Comparison of ENCODE assay signal across 10 cellular contexts in genomic region chr5:136081192-136081591, GRCh38. TPM values are rescaled to one million over a fixed set of nuclear protein-coding genes. Genes with fewer than 3 reads are reported as not detected.
DNase-seq lines count a peak whose midpoint lies in the region; ATAC-seq and TF ChIP-seq lines count a peak whose summit lies in the region.
"Had no signal": no experiment of that assay in that cellular context is flagged by ENCODE, and none has a peak within 500 bp of the region (broad histone marks: within the 10 kb centered on the region; RNA-seq: fewer than 3 reads in every experiment).

No MANE protein-coding gene starts in this region.

- H3K36me3 ChIP-seq in DOHH2 (ENCODE audit: control insufficient read depth, low read length) = no peaks in the 10 kb centered on the region
- no peaks in the 10 kb centered on the region for H3K36me3 ChIP-seq in PC-9 (ENCODE audit: low read depth)
- H3K36me3 ChIP-seq in fibroblast of lung (ENCODE audit: control insufficient read depth, insufficient read depth, low read length) = no peaks in the 10 kb centered on the region
- H3K36me3 ChIP-seq in parathyroid adenoma (ENCODE audit: control insufficient read depth, insufficient read depth, low read length) = no peaks in the 10 kb centered on the region
- no peaks in the 10 kb centered on the region for H3K36me3 ChIP-seq in ovary

- H2AFZ ChIP-seq in PC-9 (peak overlapping the region; percentile 91), fibroblast of lung (ENCODE audit: low read length) (no peak overlapping the region), parathyroid adenoma (peak overlapping the region; percentile 85)

- H3K27me3 ChIP-seq in DOHH2 (ENCODE audit: control insufficient read depth, low read length) (no peaks in the 10 kb centered on the region), PC-9 (ENCODE audit: insufficient read depth, low read depth) (no peaks in the 10 kb centered on the region), fibroblast of lung (ENCODE audit: control insufficient read depth, insufficient read depth, low read length) (no peaks in the 10 kb centered on the region), parathyroid adenoma (ENCODE audit: control insufficient read depth, insufficient read depth, low read length) (no peaks in the 10 kb centered on the region), ovary (no peaks in the 10 kb centered on the region)

- BruUV-seq in PC-9 (replicated peaks; lab: Mats Ljungman, UMichigan) = no TSS peak

- H3K4me3 ChIP-seq in DOHH2 (ENCODE audit: low read length) (peak overlapping the region; percentile 65; the same call in 1 of the 2 replicates), PC-9 (peak overlapping the region; percentile 65), fibroblast of lung (replicated peaks in 1 of 4; ENCODE audit: control extremely low read depth in 1 of 4, insufficient read depth in 1 of 4, low read depth in 3 of 4, low read length in 4 of 4) (peak overlapping the region in 2 of 4 experiments; percentile 53 to 84), parathyroid adenoma (ENCODE audit: low read depth, low read length) (no peak overlapping the region), ovary (no peak overlapping the region)
- H3K4me3 ChIP-seq: SK-N-MC had no signal

- TF ChIP-seq POLR2A in ovary (IDR thresholded peaks at IDR 0.05) = no peak

- CTCF ChIA-PET in PC-9 (lab: Charles Lee) = interaction anchor here (1.1 to 2.0 kb wide), 3 partner anchors 28 to 136 kb away, joined by 3 to 8 read pairs (median 4); no protein-coding TSS in a partner anchor

- POLR2A ChIA-PET in PC-9 (lab: Charles Lee; ENCODE audit: unreplicated experiment) = interaction anchor here (0.6 to 0.7 kb wide), 3 partner anchors 27 to 52 kb away, joined by 3 to 17 read pairs (median 7); no protein-coding TSS in a partner anchor

- H3K79me2 ChIP-seq in DOHH2 (ENCODE audit: control insufficient read depth, low read length) = no peaks in the 10 kb centered on the region
- no peaks in the 10 kb centered on the region for H3K79me2 ChIP-seq in PC-9 (ENCODE audit: low read depth)
- H3K79me2 ChIP-seq in fibroblast of lung (ENCODE audit: control insufficient read depth, insufficient read depth, low read length) = no peaks in the 10 kb centered on the region
- no peaks in the 10 kb centered on the region for H3K79me2 ChIP-seq in parathyroid adenoma

- no peaks in the 10 kb centered on the region for H4K20me1 ChIP-seq in DOHH2 (ENCODE audit: control insufficient read depth, insufficient read depth, low read depth, low read length)
- no peaks in the 10 kb centered on the region for H4K20me1 ChIP-seq in PC-9 (ENCODE audit: insufficient read depth)
- H4K20me1 ChIP-seq in fibroblast of lung (ENCODE audit: control insufficient read depth, extremely low read depth, insufficient read depth, low read length) = no peaks in the 10 kb centered on the region

- H3K9ac ChIP-seq in fibroblast of lung (ENCODE audit: insufficient read depth, low read length) = no peak overlapping the region
- no peak overlapping the region for H3K9ac ChIP-seq in parathyroid adenoma

- H3K4me2 ChIP-seq in DOHH2 (ENCODE audit: low read length) (peak overlapping the region; percentile 72), PC-9 (peak overlapping the region; percentile 93), fibroblast of lung (ENCODE audit: extremely low read depth, insufficient read depth, low read length) (peak overlapping the region; percentile 21), parathyroid adenoma (ENCODE audit: low read length) (no peak overlapping the region)

- WGBS in ovary, 3 donors = 80 to 86% (median 83%) methylated on average over 2 of the region's 2 CpGs

- DNase-seq in PC-9 = peak in 1 of 2 experiments; percentile 16
- no peak for DNase-seq in fibroblast of lung (ENCODE audit: low read depth in 2 of 2)
- no peak for DNase-seq in ovary
- DNase-seq in GF-D8 (lab: John Stamatoyannopoulos, UW) = no peak
- DNase-seq: NCI-H1048 had no signal

- no peak for TF ChIP-seq CTCF in DOHH2 (IDR thresholded peaks at IDR 0.05; ENCODE audit: low read depth, low read length, poor library complexity, severe bottlenecking)
- no peak for TF ChIP-seq CTCF in PC-9 (conservative IDR thresholded peaks at IDR 0.05)
- TF ChIP-seq CTCF in fibroblast of lung (conservative IDR thresholded peaks at IDR 0.05 in 1 of 2, IDR thresholded peaks at IDR 0.05 in 1 of 2; ENCODE audit: low read depth in 1 of 2, low read length in 2 of 2) = no peak
- no peak for TF ChIP-seq CTCF in parathyroid adenoma (IDR thresholded peaks at IDR 0.05)
- no peak for TF ChIP-seq CTCF in ovary (IDR thresholded peaks at IDR 0.05)

- H3K9me3 ChIP-seq in DOHH2 (ENCODE audit: control insufficient read depth, insufficient read depth, low read length) (no peaks in the 10 kb centered on the region), PC-9 (ENCODE audit: insufficient read depth, low read depth) (no peaks in the 10 kb centered on the region), fibroblast of lung (ENCODE audit: control insufficient read depth, insufficient read depth, low read depth, low read length) (no peaks in the 10 kb centered on the region), parathyroid adenoma (ENCODE audit: control insufficient read depth, low read length) (no peaks in the 10 kb centered on the region), ovary (no peaks in the 10 kb centered on the region)

- ATAC-seq in GM19023 (IDR thresholded peaks at IDR 0.05; ENCODE audit: unreplicated experiment) = no peak
- ATAC-seq in GM19463 (IDR thresholded peaks at IDR 0.05; ENCODE audit: unreplicated experiment) = no peak

- H3K4me1 ChIP-seq in DOHH2 (ENCODE audit: control insufficient read depth, low read length) (peaks cover 34% of the 10 kb centered on the region), PC-9 (replicated peaks; ENCODE audit: insufficient read depth) (peaks cover 5% of the 10 kb centered on the region), fibroblast of lung (ENCODE audit: control insufficient read depth, extremely low read depth, insufficient read depth, low read length) (peaks cover 2% of the 10 kb centered on the region), parathyroid adenoma (no peaks in the 10 kb centered on the region), ovary (ENCODE audit: insufficient read depth) (no peaks in the 10 kb centered on the region)

- peak overlapping the region; percentile 41 for H3K27ac ChIP-seq in DOHH2 (ENCODE audit: low read depth, low read length)
- peak overlapping the region; percentile 26 for H3K27ac ChIP-seq in PC-9
- H3K27ac ChIP-seq in fibroblast of lung (ENCODE audit: insufficient read depth, low read length) = peak overlapping the region; percentile 56
- peak overlapping the region; percentile 65 for H3K27ac ChIP-seq in parathyroid adenoma
- peak overlapping the region in 1 of 2 donors; percentile 69 for H3K27ac ChIP-seq in ovary
- H3K27ac ChIP-seq: SK-N-MC had no signal

- intact Hi-C loops in PC-9 (cut with micrococcal nuclease; ENCODE audit: unreplicated experiment) (loop anchor here (5.0 to 10.0 kb wide), 2 partner anchors 131 to 516 kb away; no protein-coding TSS in a partner anchor), ovary (cut with DNase I) (loop anchor here (5.0 to 10.0 kb wide), 5 partner anchors 54 to 194 kb away; partner anchors contain the start of gene SMAD5 (in 1 of the 4))

- H3F3A ChIP-seq in DOHH2 (ENCODE audit: control insufficient read depth, insufficient read depth) = no peaks in the 10 kb centered on the region
- H3F3A ChIP-seq in PC-9 (ENCODE audit: insufficient read depth, low read depth) = peaks cover 8% of the 10 kb centered on the region; the same call in 1 of the 2 replicates

- H3K9me2 ChIP-seq in DOHH2 (replicated peaks; ENCODE audit: control insufficient read depth, low read length) (no peaks in the 10 kb centered on the region), PC-9 (ENCODE audit: insufficient read depth) (no peaks in the 10 kb centered on the region)

- TF ChIP-seq EP300 in ovary (IDR thresholded peaks at IDR 0.05) = no peak

RNA-seq across cellular contexts. Expression of gene SMAD5, which starts 51.5 kb away (rescaled TPM):
- total RNA-seq in PC-9 (2021) = 50.6 and 58.2 TPM in 2 replicates
- 43.4 and 44.3 TPM in 2 replicates for total RNA-seq in fibroblast of lung
- 89.4 and 128 TPM in 2 replicates for polyA plus RNA-seq in fibroblast of lung
- polyA plus RNA-seq in fibroblast of lung (2012) = 27.1 and 31.8 TPM in 2 replicates
- polyA minus RNA-seq in fibroblast of lung (ENCODE audit: low replicate concordance) = 26.4 and 34.5 TPM in 2 replicates
- 100 to 1,000 TPM in 5 of 7 donors, 10 to 100 TPM in 2; 41.8 to 130 (median 112) TPM for total RNA-seq in ovary
- 10 to 100 TPM; 20.3 to 33.7 TPM for polyA plus RNA-seq in ovary

RNA-seq across cellular contexts. Expression of gene TGFBI, which starts 52.4 kb away (rescaled TPM):
- total RNA-seq in PC-9 (2021) = 430 and 437 TPM in 2 replicates
- total RNA-seq in fibroblast of lung = 270 and 398 TPM in 2 replicates
- polyA plus RNA-seq in fibroblast of lung = 525 and 889 TPM in 2 replicates
- polyA plus RNA-seq in fibroblast of lung (2012) = 631 and 968 TPM in 2 replicates
- polyA minus RNA-seq in fibroblast of lung (ENCODE audit: low replicate concordance) = 379 and 787 TPM in 2 replicates
- total RNA-seq in ovary = 10 to 100 TPM; 14.5 to 46.6 (median 25.3) TPM
- 100 to 1,000 TPM in 1 of 2 donors, 10 to 100 TPM in 1; 22.2 to 138 TPM for polyA plus RNA-seq in ovary

Comparison
In these comparisons a context has a peak if more than half of its experiments do, and no peak if none do; other contexts are left out.
1. H3K4me3 ChIP-seq: peak in DOHH2 (single experiment) and PC-9 (single experiment); none in parathyroid adenoma (single experiment) and ovary (single experiment).